18 cellular contexts compared by ENCODE assay signal in genomic region chr1:17452686-17453085, GRCh38. TPM values are rescaled to one million over a fixed set of nuclear protein-coding genes. Genes with fewer than 3 reads are reported as not detected.
A peak's percentile ranks its signal among the peaks of the same experiment; 100 is the strongest.
DNase-seq lines count a peak whose midpoint lies in the region; ATAC-seq, FAIRE-seq and TF ChIP-seq lines count a peak whose summit lies in the region.
"Had no signal": no experiment of that assay in that cellular context is flagged by ENCODE, and none has a peak within 500 bp of the region (broad histone marks: within the 10 kb centered on the region; RNA-seq: fewer than 3 reads in every experiment).

No MANE protein-coding gene starts in this region.

- H3K4me3 ChIP-seq in BLaER1 treated with 17β-estradiol and CSF1 and Interleukin-3, amounts not matched to agents 10 nM and 100 nM: no peak overlapping the region
- H3K4me3 ChIP-seq in GM12878: no peak overlapping the region
- no peak overlapping the region for H3K4me3 ChIP-seq in PC-3 (ENCODE audit: low read length)

- in situ Hi-C loops in GM12878 (cut with MboI): no loop called here

- TF ChIP-seq EP300 in GM12878 (IDR thresholded peaks at IDR 0.05; ENCODE audit: borderline replicate concordance in 1 of 2, control insufficient read depth in 1 of 2, low read depth in 2 of 2, low read length in 2 of 2): no peak

- no peaks in the 10 kb centered on the region for H3K27me3 ChIP-seq in BLaER1 treated with 17β-estradiol and CSF1 and Interleukin-3, amounts not matched to agents 10 nM and 100 nM
- H3K27me3 ChIP-seq in GM12878 (replicated peaks in 1 of 2; ENCODE audit: control insufficient read depth in 2 of 2, insufficient read depth in 2 of 2, low read length in 1 of 2): no peaks in the 10 kb centered on the region
- H3K27me3 ChIP-seq in PC-3 (ENCODE audit: low read length): no peaks in the 10 kb centered on the region

- peak; percentile 17 for DNase-seq in GM10266 (ENCODE audit: extremely low spot score)
- no peak for DNase-seq in GM12878 (ENCODE audit: low read depth, low spot score)
- peak; percentile 43 for DNase-seq in kidney tubule cell (ENCODE audit: low spot score)
- DNase-seq in stimulated activated CD4-positive, alpha-beta T cell treated with anti-CD3 and anti-CD28 coated beads, Interleukin-4, amount 100 ng/mL, for 24 hours: no peak
- no peak for DNase-seq in SHP77 treated with DMSO at 0.1 percent for 48 hours (lab: John Stamatoyannopoulos, UW)
- DNase-seq in DMS 273 (lab: John Stamatoyannopoulos, UW; ENCODE audit: unreplicated experiment): no peak
- no peak for DNase-seq in PC-3
- DNase-seq: CD4-positive, alpha-beta T cell; CD8-positive, alpha-beta memory T cell; DMS79 treated with DMSO at 0.1 percent for 48 hours; GOT3; H7; HCEC 1CT had no signal

- BruUV-seq in GM12878 (replicated peaks; lab: Mats Ljungman, UMichigan) (no TSS peak), PC-3 (replicated peaks; lab: Mats Ljungman, UMichigan) (no TSS peak)

- no peaks in the 10 kb centered on the region for H3K36me3 ChIP-seq in BLaER1 treated with 17β-estradiol and CSF1 and Interleukin-3, amounts not matched to agents 10 nM and 100 nM
- no peaks in the 10 kb centered on the region for H3K36me3 ChIP-seq in GM12878 (ENCODE audit: control insufficient read depth in 2 of 2, insufficient read depth in 2 of 2, low read length in 1 of 2)
- H3K36me3 ChIP-seq in PC-3 (ENCODE audit: low read depth, low read length): no peaks in the 10 kb centered on the region

- H3K79me2 ChIP-seq in GM12878 (ENCODE audit: control insufficient read depth, insufficient read depth, low read length) (no peaks in the 10 kb centered on the region), PC-3 (ENCODE audit: low read length) (no peaks in the 10 kb centered on the region)

- H3K9ac ChIP-seq in BLaER1 treated with 17β-estradiol and CSF1 and Interleukin-3, amounts not matched to agents 10 nM and 100 nM: no peak overlapping the region
- no peak overlapping the region; the same call in 1 of the 2 replicates for H3K9ac ChIP-seq in GM12878 (ENCODE audit: control insufficient read depth, insufficient read depth, low read length)
- no peak overlapping the region for H3K9ac ChIP-seq in PC-3 (ENCODE audit: low read length)

- H3K4me1 ChIP-seq in BLaER1 treated with 17β-estradiol and CSF1 and Interleukin-3, amounts not matched to agents 10 nM and 100 nM: peaks cover 0 to 22% (median 14%) of the 10 kb centered on the region in 10 experiments; a peak in 12 of 20 replicates
- peaks cover 10% of the 10 kb centered on the region for H3K4me1 ChIP-seq in GM12878 (ENCODE audit: control insufficient read depth, insufficient read depth, low read length)
- H3K4me1 ChIP-seq in PC-3 (ENCODE audit: insufficient read depth, low read length): no peaks in the 10 kb centered on the region

- CTCF ChIA-PET in GM12878 (lab: Yijun Ruan, JAX): interaction anchor here (1.2 to 3.3 kb wide), 9 partner anchors 11 to 42 kb away, joined by 3 to 9 read pairs (median 4); partner anchors contain the start of gene RCC2
- CTCF ChIA-PET in PC-3 (lab: Charles Lee): no interaction called here

- intact Hi-C loops in GM12878 (cut with micrococcal nuclease; ENCODE audit: unreplicated experiment) (no loop called here), PC-3 (cut with micrococcal nuclease) (no loop called here)

- no peaks in the 10 kb centered on the region for H3K9me3 ChIP-seq in BLaER1 treated with 17β-estradiol and CSF1 and Interleukin-3, amounts not matched to agents 10 nM and 100 nM (replicated peaks in 1 of 11)
- no peaks in the 10 kb centered on the region for H3K9me3 ChIP-seq in GM12878 (replicated peaks; ENCODE audit: control insufficient read depth, insufficient read depth, low read length)
- no peaks in the 10 kb centered on the region for H3K9me3 ChIP-seq in PC-3 (ENCODE audit: low read length)

- WGBS in GM12878 (ENCODE audit: insufficient coverage, insufficient replicate concordance, low lambda C conversion rate, missing lambda C conversion rate): 0% methylated on average over 4 of the region's 4 CpGs

- H3K9me2 ChIP-seq in PC-3 (replicated peaks; ENCODE audit: low read length): no peaks in the 10 kb centered on the region

- H3F3A ChIP-seq in PC-3 (ENCODE audit: low read length, unreplicated experiment): no peaks in the 10 kb centered on the region

- H2AFZ ChIP-seq in GM12878 (ENCODE audit: control insufficient read depth, low read depth, low read length) (peak overlapping the region; percentile 48; the same call in 1 of the 2 replicates), PC-3 (ENCODE audit: low read length) (no peak overlapping the region)

- no peak for FAIRE-seq in GM12878 (lab: Jason Lieb, UNC)
- FAIRE-seq: D721Med, G401.6, GM12891, GM18507 had no signal

- TF ChIP-seq CTCF in GM10266 (IDR thresholded peaks at IDR 0.05; ENCODE audit: control insufficient read depth, insufficient read depth, low read depth, missing control alignments) (no peak), GM12878 (IDR thresholded peaks at IDR 0.05 in 2 of 3, conservative IDR thresholded peaks at IDR 0.05 in 1 of 3; ENCODE audit: control insufficient read depth in 2 of 3, extremely low read depth in 1 of 3, insufficient read depth in 1 of 3, low read depth in 3 of 3, low read length in 3 of 3) (no peak), PC-3 (conservative IDR thresholded peaks at IDR 0.05; ENCODE audit: low read depth, low read length) (no peak)

- no peak for TF ChIP-seq POLR2A in GM12878 (IDR thresholded peaks at IDR 0.05; ENCODE audit: low read depth, low read length)

- SMC1A ChIA-PET in GM12878 (lab: Charles Lee; ENCODE audit: uncharacterized antibody, unreplicated experiment): interaction anchor here (0.6 to 1.2 kb wide), 3 partner anchors 14 to 154 kb away, joined by 3 read pairs; no protein-coding TSS in a partner anchor

- no peaks in the 10 kb centered on the region for H4K20me1 ChIP-seq in BLaER1 treated with 17β-estradiol and CSF1 and Interleukin-3, amounts not matched to agents 10 nM and 100 nM
- no peaks in the 10 kb centered on the region for H4K20me1 ChIP-seq in GM12878 (ENCODE audit: control insufficient read depth, insufficient read depth)
- no peaks in the 10 kb centered on the region for H4K20me1 ChIP-seq in PC-3 (ENCODE audit: low read length)

- H3K4me2 ChIP-seq in BLaER1 treated with 17β-estradiol and CSF1 and Interleukin-3, amounts not matched to agents 10 nM and 100 nM: peak overlapping the region in 6 of 11 experiments; percentile 5 to 44 (median 16); a peak in 11 of 22 replicates
- H3K4me2 ChIP-seq in GM12878 (ENCODE audit: control insufficient read depth, insufficient read depth) (0 out of 2 replicates have a peak overlapping the region, but pooled peaks have one; percentile 21), PC-3 (ENCODE audit: low read length) (no peak overlapping the region)

- no peak overlapping the region for H3K27ac ChIP-seq in BLaER1 treated with 17β-estradiol and CSF1 and Interleukin-3, amounts not matched to agents 10 nM and 100 nM
- H3K27ac ChIP-seq in GM12878 (ENCODE audit: control insufficient read depth, insufficient read depth) (no peak overlapping the region), PC-3 (ENCODE audit: low read length) (no peak overlapping the region)

- no peak for TF ChIP-seq RAD21 in GM12878 (IDR thresholded peaks at IDR 0.05; ENCODE audit: insufficient read depth, low read depth, low read length)

- RAD21 ChIA-PET in GM12878 (lab: Charles Lee; ENCODE audit: unreplicated experiment): interaction anchor here (0.8 to 1.1 kb wide), 2 partner anchors 10 to 22 kb away, joined by 3 read pairs; no protein-coding TSS in a partner anchor

- ATAC-seq in GM12878: peak; percentile 47
- ATAC-seq in PC-3: no peak

- POLR2A ChIA-PET in GM12878 (lab: Charles Lee): no interaction called here
- POLR2A ChIA-PET in PC-3 (lab: Charles Lee; ENCODE audit: unreplicated experiment): interaction anchor here (0.6 kb wide), 1 partner anchor 9 kb away, joined by 5 read pairs; no protein-coding TSS in a partner anchor

TF ChIP-seq in GM12878, 131 proteins besides CTCF, POLR2A, EP300 and RAD21 (continues in another document):
- TF ChIP-seq PAX5 (IDR thresholded peaks at IDR 0.05; ENCODE audit: borderline replicate concordance, low read depth, low read length) (no peak), SMARCA5 (IDR thresholded peaks at IDR 0.05) (0 out of 2 replicates have a peak, but pooled peaks have one; percentile 27), NR2F1 (conservative IDR thresholded peaks at IDR 0.05) (peak; percentile 68; the same call in 1 of the 2 replicates), CHD1 (IDR thresholded peaks at IDR 0.05; ENCODE audit: low read depth, low read length) (no peak), YBX1 (IDR thresholded peaks at IDR 0.05) (no peak), PKNOX1 (IDR thresholded peaks at IDR 0.05) (no peak)

RNA-seq across cellular contexts. Expression of gene RCC2, which starts 13.2 kb away (rescaled TPM):
- 45.7 and 57.1 TPM in 2 replicates for total RNA-seq in GM12878 (2013; cell fraction: nucleolus; rRNA removed)
- total RNA-seq in GM12878 (2014; rRNA removed) (62.9 and 77.6 TPM in 2 replicates), GM12878 (2014; rRNA removed; fragmentation: Illumina TruSeq; extraction: Trizol) (85.1 and 93.4 TPM in 2 replicates), GM12878 (2021) (176 TPM in 2 replicates), PC-3 (2014; rRNA removed) (82.7 and 95.2 TPM in 2 replicates)
- 27.0 TPM for polyA plus RNA-seq in GM12878 (2011; ENCODE audit: low read depth)
- polyA plus RNA-seq in GM12878 (2011; rRNA removed) (34.4 and 60.5 TPM in 2 replicates), GM12878 (2014; fragmentation: Illumina TruSeq; extraction: Trizol) (88.3 and 128 TPM in 2 replicates), GM12878 (2014; fragmentation: Nextera tagmentation; extraction: Ambion mirVana) (100 to 1,000 TPM in 1 of 2 experiments, 10 to 100 TPM in 1; 38.3 to 124 TPM), GM12878 (2014; rRNA removed) (99.6 and 118 TPM in 2 replicates), GM12878 (2016; fragmentation: Nextera tagmentation; extraction: Ambion mirVana) (10 to 100 TPM; 10.7 to 32.2 TPM)
- 91.5 and 94.4 TPM in 2 replicates for polyA plus RNA-seq in GM12878 (2011; cell fraction: cytosol; rRNA removed)
- 108 and 135 TPM in 2 replicates for polyA plus RNA-seq in GM12878 (2011; cell fraction: nucleus; rRNA removed)
- 56.0 and 64.4 TPM in 2 replicates for polyA plus RNA-seq in GM12878 (2012)
- polyA minus RNA-seq in GM12878 (2011; rRNA and poly(A)+ RNA removed): 65.9 and 81.3 TPM in 2 replicates
- 63.7 and 66.3 TPM in 2 replicates for polyA minus RNA-seq in GM12878 (2011; cell fraction: cytosol; rRNA and poly(A)+ RNA removed)
- polyA minus RNA-seq in GM12878 (2011; cell fraction: nucleus; rRNA and poly(A)+ RNA removed): 17.0 and 35.5 TPM in 2 replicates

Comparison
In these comparisons a context has a peak if more than half of its experiments do, and no peak if none do; other contexts are left out.
1. DNase-seq: peak in GM10266 (single experiment) and kidney tubule cell (single experiment); none in GM12878 (single experiment), stimulated activated CD4-positive, alpha-beta T cell treated with anti-CD3 and anti-CD28 coated beads, Interleukin-4, amount 100 ng/mL, for 24 hours (single experiment), SHP77 treated with DMSO at 0.1 percent for 48 hours (single experiment), DMS 273 (single experiment) and PC-3 (single experiment).